ENCODE assay signal across 14 cellular contexts in genomic region chr5:172898513-172899369, GRCh38.
DNase-seq lines count a peak whose midpoint lies in the region; ATAC-seq, FAIRE-seq and TF ChIP-seq lines count a peak whose summit lies in the region.
"Had no signal": no experiment of that assay in that cellular context is flagged by ENCODE, and none has a peak within 500 bp of the region (broad histone marks: within the 10 kb centered on the region; RNA-seq: fewer than 3 reads in every experiment).

No MANE protein-coding gene starts in this region.

- no peak for ATAC-seq in A549
- ATAC-seq: activated CD8-positive, alpha-beta T cell treated with anti-CD3 and anti-CD28 coated beads, Interleukin-2, amount 10 ng/mL, durations not matched to agents 7 days and 5 days had no signal

- no peak for TF ChIP-seq EP300 in A549 (IDR thresholded peaks at IDR 0.05)

- TF ChIP-seq CTCF in A549 (IDR thresholded peaks at IDR 0.05): no peak
- no peak for TF ChIP-seq CTCF in progenitor cell of endocrine pancreas (IDR thresholded peaks at IDR 0.05; ENCODE audit: unreplicated experiment)
- no peak for TF ChIP-seq CTCF in PC-9 (conservative IDR thresholded peaks at IDR 0.05)

- peak overlapping the region in 4 of 6 donors; percentile 55 to 83 (median 74) for H3K27ac Mint-ChIP-seq in immature natural killer cell
- peak overlapping the region; percentile 61 for H3K27ac Mint-ChIP-seq in progenitor cell of endocrine pancreas

- intact Hi-C loops in PC-9 (cut with micrococcal nuclease; ENCODE audit: unreplicated experiment): no loop called here

- no peak for FAIRE-seq in A549 (lab: Jason Lieb, UNC)

- no peak for TF ChIP-seq RAD21 in A549 (conservative IDR thresholded peaks at IDR 0.05 in 1 of 2, IDR thresholded peaks at IDR 0.05 in 1 of 2)

- no peak for DNase-seq in A549 (ENCODE audit: low read depth in 1 of 2, low spot score in 1 of 2)
- no peak for DNase-seq in SJSA1 (ENCODE audit: low read depth in 1 of 2, low spot score in 2 of 2)
- DNase-seq in immature natural killer cell: no peak
- DNase-seq in progenitor cell of endocrine pancreas (ENCODE audit: low spot score, unreplicated experiment): no peak
- DNase-seq in NCI-H1105 treated with DMSO at 0.1 percent for 48 hours (lab: John Stamatoyannopoulos, UW): no peak
- no peak for DNase-seq in PC-9
- DNase-seq in cerebellar nuclear complex (lab: John Stamatoyannopoulos, UW): no peak
- no peak for DNase-seq in D341Med (ENCODE audit: low spot score)
- DNase-seq: activated CD8-positive, alpha-beta T cell treated with anti-CD3 and anti-CD28 coated beads, Interleukin-2, amount 10 ng/mL, durations not matched to agents 7 days and 5 days; NCI-H2227 treated with DMSO at 0.1 percent for 48 hours; stimulated activated CD4-positive, alpha-beta T cell treated with anti-CD3 and anti-CD28 coated beads, Interleukin-2, amount 100 ng/mL, for 24 hours had no signal

- H3K9me3 ChIP-seq in A549 (no peaks in the 10 kb centered on the region), SJSA1 (replicated peaks) (no peaks in the 10 kb centered on the region), PC-9 (ENCODE audit: insufficient read depth, low read depth) (no peaks in the 10 kb centered on the region)
- H3K9me3 ChIP-seq: BLaER1 treated with 17β-estradiol and CSF1 and Interleukin-3, amounts not matched to agents 10 nM and 100 nM; HAP-1 had no signal

- POLR2A ChIA-PET in A549 (lab: Yijun Ruan, JAX): interaction anchor here (0.9 to 5.2 kb wide), 8 partner anchors 21 to 184 kb away, joined by 3 to 87 read pairs (median 4); partner anchors contain the start of gene DUSP1
- POLR2A ChIA-PET in PC-9 (lab: Charles Lee; ENCODE audit: unreplicated experiment): interaction anchor here (0.5 kb wide), 1 partner anchor 253 kb away, joined by 3 read pairs; no protein-coding TSS in a partner anchor

- WGBS in A549 (ENCODE audit: missing lambda C conversion rate): 89% methylated on average over 10 of the region's 10 CpGs

- H3K4me1 ChIP-seq in A549 (peaks cover 94% of the 10 kb centered on the region), SJSA1 (replicated peaks) (peaks cover 82% of the 10 kb centered on the region), PC-9 (replicated peaks; ENCODE audit: insufficient read depth) (peaks cover 27% of the 10 kb centered on the region)
- H3K4me1 ChIP-seq: HAP-1 had no signal

- H3K4me3 ChIP-seq in A549 (no peak overlapping the region), SJSA1 (no peak overlapping the region), PC-9 (no peak overlapping the region)
- H3K4me3 ChIP-seq: BLaER1 treated with 17β-estradiol and CSF1 and Interleukin-3, amounts not matched to agents 10 nM and 100 nM; HAP-1; SK-N-MC had no signal

- H2AFZ ChIP-seq in PC-9: no peak overlapping the region

- peak overlapping the region; percentile 99 to 100 for H3K27ac ChIP-seq in A549
- peak overlapping the region; percentile 86 for H3K27ac ChIP-seq in SJSA1
- H3K27ac ChIP-seq in PC-9: no peak overlapping the region
- H3K27ac ChIP-seq: SK-N-MC had no signal

- no peaks in the 10 kb centered on the region for H3K9me3 Mint-ChIP-seq in immature natural killer cell
- H3K9me3 Mint-ChIP-seq in progenitor cell of endocrine pancreas (ENCODE audit: low read depth): no peaks in the 10 kb centered on the region

- no peak overlapping the region for H3K4me3 Mint-ChIP-seq in immature natural killer cell
- H3K4me3 Mint-ChIP-seq in progenitor cell of endocrine pancreas (ENCODE audit: low read depth): peak overlapping the region; percentile 14
- H3K4me3 Mint-ChIP-seq: activated CD8-positive, alpha-beta T cell treated with anti-CD3 and anti-CD28 coated beads, Interleukin-2, amount 10 ng/mL, durations not matched to agents 7 days and 5 days had no signal

- H3F3A ChIP-seq in PC-9 (ENCODE audit: insufficient read depth, low read depth): peaks cover 34% of the 10 kb centered on the region

- no peaks in the 10 kb centered on the region for H3K9me2 ChIP-seq in PC-9 (ENCODE audit: insufficient read depth)

- no peak for TF ChIP-seq POLR2A in A549 (IDR thresholded peaks at IDR 0.05; ENCODE audit: low read length)

- H3K27me3 ChIP-seq in SJSA1 (replicated peaks) (no peaks in the 10 kb centered on the region), PC-9 (ENCODE audit: insufficient read depth, low read depth) (no peaks in the 10 kb centered on the region)
- H3K27me3 ChIP-seq: BLaER1 treated with 17β-estradiol and CSF1 and Interleukin-3, amounts not matched to agents 10 nM and 100 nM had no signal

- CTCF ChIA-PET in A549 (lab: Yijun Ruan, JAX) (interaction anchor here (0.9 to 12.0 kb wide), 16 partner anchors 13 to 186 kb away, joined by 3 to 131 read pairs (median 6); partner anchors contain the start of genes DUSP1 and RPL26L1), PC-9 (lab: Charles Lee) (no interaction called here)

- H4K20me1 ChIP-seq in PC-9 (ENCODE audit: insufficient read depth): no peaks in the 10 kb centered on the region

- H3K36me3 Mint-ChIP-seq in immature natural killer cell: peaks cover 0 to 31% (median 16%) of the 10 kb centered on the region in 3 donors
- H3K36me3 Mint-ChIP-seq in progenitor cell of endocrine pancreas (ENCODE audit: insufficient read depth): peaks cover 23% of the 10 kb centered on the region

- peaks cover 0 to 4% (median 2%) of the 10 kb centered on the region in 3 donors for H3K27me3 Mint-ChIP-seq in immature natural killer cell (ENCODE audit: low read depth in 3 of 3)
- H3K27me3 Mint-ChIP-seq in progenitor cell of endocrine pancreas: peaks cover 4% of the 10 kb centered on the region

- no TSS peak for BruUV-seq in PC-9 (replicated peaks; lab: Mats Ljungman, UMichigan)

- H3K36me3 ChIP-seq in SJSA1 (peaks cover 46% of the 10 kb centered on the region), PC-9 (ENCODE audit: low read depth) (no peaks in the 10 kb centered on the region)
- H3K36me3 ChIP-seq: HAP-1 had no signal

- peak overlapping the region; percentile 63 for H3K4me2 ChIP-seq in A549
- H3K4me2 ChIP-seq in PC-9: no peak overlapping the region
- H3K4me2 ChIP-seq: BLaER1 treated with 17β-estradiol and CSF1 and Interleukin-3, amounts not matched to agents 10 nM and 100 nM had no signal

- H3K4me1 Mint-ChIP-seq in immature natural killer cell (peaks cover 11 to 24% of the 10 kb centered on the region in 2 donors), progenitor cell of endocrine pancreas (ENCODE audit: low read depth) (peaks cover 35% of the 10 kb centered on the region)

- no peaks in the 10 kb centered on the region for H3K79me2 ChIP-seq in PC-9 (ENCODE audit: low read depth)

TF ChIP-seq in A549, 52 proteins besides CTCF, POLR2A, EP300 and RAD21:
- TF ChIP-seq FOXS1 (CRISPR knock-in tag; IDR thresholded peaks at IDR 0.05) (peak; percentile 2; the same call in 1 of the 2 replicates), HOXB5 (CRISPR knock-in tag; IDR thresholded peaks at IDR 0.05) (peak; percentile 68; the same call in 1 of the 2 replicates), KDM1A (IDR thresholded peaks at IDR 0.05; ENCODE audit: low read depth) (peak; percentile 68; the same call in 1 of the 2 replicates), ATOH8 (CRISPR knock-in tag; IDR thresholded peaks at IDR 0.05; ENCODE audit: low read depth) (peak; percentile 85), NR3C1 (IDR thresholded peaks at IDR 0.05) (no peak), HOXB13 (CRISPR knock-in tag; IDR thresholded peaks at IDR 0.05; ENCODE audit: low read depth) (0 out of 2 replicates have a peak, but pooled peaks have one; percentile 48), EHF (CRISPR knock-in tag; IDR thresholded peaks at IDR 0.05) (peak; percentile 37; the same call in 1 of the 2 replicates), GATA3 (IDR thresholded peaks at IDR 0.05; ENCODE audit: borderline replicate concordance) (no peak)
